In the genomic region with DNA sequence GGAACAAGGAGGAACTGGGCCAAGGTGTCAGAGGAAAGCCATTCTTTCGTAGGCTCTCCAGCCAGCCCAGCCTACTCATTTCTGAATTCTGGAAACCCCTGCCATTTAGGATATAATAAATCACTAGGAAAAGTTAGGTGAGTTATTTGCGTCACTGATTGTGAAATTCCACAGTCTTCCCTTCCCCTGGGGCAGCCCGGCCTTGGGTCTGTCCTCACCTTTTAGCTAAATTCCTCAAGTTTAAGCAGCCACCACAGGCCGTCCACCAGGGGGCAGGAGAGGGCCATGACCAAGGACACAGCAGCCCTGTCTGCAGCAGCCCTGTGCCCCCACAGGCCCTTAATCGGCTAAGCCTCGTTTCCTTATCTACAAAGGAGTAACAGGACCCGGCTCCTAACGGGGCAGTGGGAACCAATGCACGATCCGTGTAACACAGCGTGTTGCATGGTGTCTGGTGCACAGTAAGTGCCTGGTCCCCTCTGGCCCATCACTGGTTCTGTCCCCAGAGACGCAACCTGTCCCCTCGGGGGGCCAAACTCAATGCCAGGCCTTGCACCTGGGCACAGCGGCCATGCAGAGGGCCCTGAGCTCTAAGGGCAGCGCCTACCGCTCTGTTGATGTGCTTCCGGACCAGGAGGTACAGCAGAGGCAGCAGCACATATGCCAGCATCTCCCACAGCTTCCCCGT, we compare ENCODE assay signal across 1 cellular context.
TF ChIP-seq lines count a peak whose summit lies in the region.

No MANE protein-coding gene starts in this region.

TF ChIP-seq in HepG2, 621 proteins besides CTCF, POLR2A, EP300 and RAD21 (continued from another document and continues in another):
- TF ChIP-seq, protein P1, sequence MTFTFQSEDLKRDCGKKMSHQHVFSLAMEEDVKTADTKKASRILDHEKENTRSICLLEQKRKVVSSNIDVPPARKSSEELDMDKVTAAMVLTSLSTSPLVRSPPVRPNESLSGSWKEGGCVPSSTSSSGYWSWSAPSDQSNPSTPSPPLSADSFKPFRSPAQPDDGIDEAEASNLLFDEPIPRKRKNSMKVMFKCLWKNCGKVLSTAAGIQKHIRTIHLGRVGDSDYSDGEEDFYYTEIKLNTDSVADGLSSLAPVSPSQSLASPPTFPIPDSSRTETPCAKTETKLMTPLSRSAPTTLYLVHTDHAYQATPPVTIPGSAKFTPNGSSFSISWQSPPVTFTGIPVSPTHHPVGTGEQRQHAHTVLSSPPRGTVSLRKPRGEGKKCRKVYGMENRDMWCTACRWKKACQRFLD (CRISPR knock-in tag; IDR thresholded peaks at IDR 0.05; ENCODE audit: borderline replicate concordance), result 0 out of 2 replicates have a peak, but pooled peaks have one; percentile 67
- TF ChIP-seq ZBTB3 (CRISPR knock-in tag; IDR thresholded peaks at IDR 0.05; ENCODE audit: borderline replicate concordance, low read depth) (peak; percentile 45; the same call in 1 of the 2 replicates), ZNF607 (CRISPR knock-in tag; IDR thresholded peaks at IDR 0.05; ENCODE audit: borderline replicate concordance) (peak; percentile 66; the same call in 1 of the 2 replicates), HNRNPLL (IDR thresholded peaks at IDR 0.05; ENCODE audit: low read depth, low read length, poor library complexity, severe bottlenecking) (peak; percentile 35), ZSCAN29 (CRISPR knock-in tag; conservative IDR thresholded peaks at IDR 0.05) (peak; percentile 77; the same call in 1 of the 2 replicates), MIER2 (CRISPR knock-in tag; IDR thresholded peaks at IDR 0.05) (no peak), ZBTB8A (CRISPR knock-in tag; IDR thresholded peaks at IDR 0.05; ENCODE audit: borderline replicate concordance, low read depth) (no peak), ARNT (IDR thresholded peaks at IDR 0.05) (no peak), NFYC (CRISPR knock-in tag; IDR thresholded peaks at IDR 0.05) (no peak), YEATS2 (CRISPR knock-in tag; IDR thresholded peaks at IDR 0.05; ENCODE audit: borderline replicate concordance) (no peak), ZNF746 (CRISPR knock-in tag; IDR thresholded peaks at IDR 0.05) (0 out of 2 replicates have a peak, but pooled peaks have one; percentile 35), ZNF501 (CRISPR knock-in tag; IDR thresholded peaks at IDR 0.05) (peak; percentile 72; the same call in 1 of the 2 replicates), ZNF354B (CRISPR knock-in tag; IDR thresholded peaks at IDR 0.05) (no peak), MED1 (CRISPR knock-in tag; IDR thresholded peaks at IDR 0.05) (peak; percentile 52), ZNF33A (CRISPR knock-in tag; IDR thresholded peaks at IDR 0.05; ENCODE audit: borderline replicate concordance) (no peak), KMT2B (CRISPR knock-in tag; IDR thresholded peaks at IDR 0.05) (no peak), SOX13 (IDR thresholded peaks at IDR 0.05) (no peak), SOX13 (CRISPR knock-in tag; conservative IDR thresholded peaks at IDR 0.05 in 1 of 2, IDR thresholded peaks at IDR 0.05 in 1 of 2) (no peak; a peak in 1 of 4 replicates), ADNP (CRISPR knock-in tag; IDR thresholded peaks at IDR 0.05) (no peak), ZNF569 (CRISPR knock-in tag; IDR thresholded peaks at IDR 0.05; ENCODE audit: borderline replicate concordance) (no peak), MATR3 (CRISPR knock-in tag; IDR thresholded peaks at IDR 0.05) (no peak), SOX5 (CRISPR knock-in tag; IDR thresholded peaks at IDR 0.05; ENCODE audit: borderline replicate concordance) (peak; percentile 35; the same call in 1 of the 2 replicates), FIP1L1 (IDR thresholded peaks at IDR 0.05; ENCODE audit: borderline replicate concordance, insufficient read depth, low read depth, low read length) (no peak), ZNF101 (CRISPR knock-in tag; IDR thresholded peaks at IDR 0.05; ENCODE audit: borderline replicate concordance, low read depth) (no peak), ZFY (CRISPR knock-in tag; IDR thresholded peaks at IDR 0.05) (peak; percentile 50; the same call in 1 of the 2 replicates), KLF9 (CRISPR knock-in tag; IDR thresholded peaks at IDR 0.05; ENCODE audit: low read depth) (no peak), MEIS1 (CRISPR knock-in tag; IDR thresholded peaks at IDR 0.05; ENCODE audit: borderline replicate concordance) (0 out of 2 replicates have a peak, but pooled peaks have one; percentile 40), EED (CRISPR knock-in tag; IDR thresholded peaks at IDR 0.05) (no peak)
- TF ChIP-seq, protein P2, sequence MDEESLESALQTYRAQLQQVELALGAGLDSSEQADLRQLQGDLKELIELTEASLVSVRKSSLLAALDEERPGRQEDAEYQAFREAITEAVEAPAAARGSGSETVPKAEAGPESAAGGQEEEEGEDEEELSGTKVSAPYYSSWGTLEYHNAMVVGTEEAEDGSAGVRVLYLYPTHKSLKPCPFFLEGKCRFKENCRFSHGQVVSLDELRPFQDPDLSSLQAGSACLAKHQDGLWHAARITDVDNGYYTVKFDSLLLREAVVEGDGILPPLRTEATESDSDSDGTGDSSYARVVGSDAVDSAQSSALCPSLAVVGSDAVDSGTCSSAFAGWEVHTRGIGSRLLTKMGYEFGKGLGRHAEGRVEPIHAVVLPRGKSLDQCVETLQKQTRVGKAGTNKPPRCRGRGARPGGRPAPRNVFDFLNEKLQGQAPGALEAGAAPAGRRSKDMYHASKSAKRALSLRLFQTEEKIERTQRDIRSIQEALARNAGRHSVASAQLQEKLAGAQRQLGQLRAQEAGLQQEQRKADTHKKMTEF (CRISPR knock-in tag; IDR thresholded peaks at IDR 0.05), result peak; percentile 62; the same call in 1 of the 2 replicates
- TF ChIP-seq, protein P3, sequence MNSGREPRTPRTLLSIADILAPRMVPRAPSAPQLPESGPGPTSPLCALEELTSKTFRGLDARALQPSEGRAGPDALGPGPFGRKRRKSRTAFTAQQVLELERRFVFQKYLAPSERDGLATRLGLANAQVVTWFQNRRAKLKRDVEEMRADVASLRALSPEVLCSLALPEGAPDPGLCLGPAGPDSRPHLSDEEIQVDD (CRISPR knock-in tag; IDR thresholded peaks at IDR 0.05; ENCODE audit: borderline replicate concordance), result no peak
- TF ChIP-seq, protein P4, sequence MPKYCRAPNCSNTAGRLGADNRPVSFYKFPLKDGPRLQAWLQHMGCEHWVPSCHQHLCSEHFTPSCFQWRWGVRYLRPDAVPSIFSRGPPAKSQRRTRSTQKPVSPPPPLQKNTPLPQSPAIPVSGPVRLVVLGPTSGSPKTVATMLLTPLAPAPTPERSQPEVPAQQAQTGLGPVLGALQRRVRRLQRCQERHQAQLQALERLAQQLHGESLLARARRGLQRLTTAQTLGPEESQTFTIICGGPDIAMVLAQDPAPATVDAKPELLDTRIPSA (CRISPR knock-in tag; IDR thresholded peaks at IDR 0.05; ENCODE audit: borderline replicate concordance), result peak; percentile 48; the same call in 1 of the 2 replicates
- TF ChIP-seq, protein P5, sequence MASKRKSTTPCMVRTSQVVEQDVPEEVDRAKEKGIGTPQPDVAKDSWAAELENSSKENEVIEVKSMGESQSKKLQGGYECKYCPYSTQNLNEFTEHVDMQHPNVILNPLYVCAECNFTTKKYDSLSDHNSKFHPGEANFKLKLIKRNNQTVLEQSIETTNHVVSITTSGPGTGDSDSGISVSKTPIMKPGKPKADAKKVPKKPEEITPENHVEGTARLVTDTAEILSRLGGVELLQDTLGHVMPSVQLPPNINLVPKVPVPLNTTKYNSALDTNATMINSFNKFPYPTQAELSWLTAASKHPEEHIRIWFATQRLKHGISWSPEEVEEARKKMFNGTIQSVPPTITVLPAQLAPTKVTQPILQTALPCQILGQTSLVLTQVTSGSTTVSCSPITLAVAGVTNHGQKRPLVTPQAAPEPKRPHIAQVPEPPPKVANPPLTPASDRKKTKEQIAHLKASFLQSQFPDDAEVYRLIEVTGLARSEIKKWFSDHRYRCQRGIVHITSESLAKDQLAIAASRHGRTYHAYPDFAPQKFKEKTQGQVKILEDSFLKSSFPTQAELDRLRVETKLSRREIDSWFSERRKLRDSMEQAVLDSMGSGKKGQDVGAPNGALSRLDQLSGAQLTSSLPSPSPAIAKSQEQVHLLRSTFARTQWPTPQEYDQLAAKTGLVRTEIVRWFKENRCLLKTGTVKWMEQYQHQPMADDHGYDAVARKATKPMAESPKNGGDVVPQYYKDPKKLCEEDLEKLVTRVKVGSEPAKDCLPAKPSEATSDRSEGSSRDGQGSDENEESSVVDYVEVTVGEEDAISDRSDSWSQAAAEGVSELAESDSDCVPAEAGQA (IDR thresholded peaks at IDR 0.05; ENCODE audit: low read depth), result no peak
- TF ChIP-seq, protein P5 (CRISPR knock-in tag; IDR thresholded peaks at IDR 0.05; ENCODE audit: borderline replicate concordance), result no peak
- TF ChIP-seq, protein P6, sequence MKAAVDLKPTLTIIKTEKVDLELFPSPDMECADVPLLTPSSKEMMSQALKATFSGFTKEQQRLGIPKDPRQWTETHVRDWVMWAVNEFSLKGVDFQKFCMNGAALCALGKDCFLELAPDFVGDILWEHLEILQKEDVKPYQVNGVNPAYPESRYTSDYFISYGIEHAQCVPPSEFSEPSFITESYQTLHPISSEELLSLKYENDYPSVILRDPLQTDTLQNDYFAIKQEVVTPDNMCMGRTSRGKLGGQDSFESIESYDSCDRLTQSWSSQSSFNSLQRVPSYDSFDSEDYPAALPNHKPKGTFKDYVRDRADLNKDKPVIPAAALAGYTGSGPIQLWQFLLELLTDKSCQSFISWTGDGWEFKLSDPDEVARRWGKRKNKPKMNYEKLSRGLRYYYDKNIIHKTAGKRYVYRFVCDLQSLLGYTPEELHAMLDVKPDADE (CRISPR knock-in tag; IDR thresholded peaks at IDR 0.05), result no peak
- TF ChIP-seq, protein P7, sequence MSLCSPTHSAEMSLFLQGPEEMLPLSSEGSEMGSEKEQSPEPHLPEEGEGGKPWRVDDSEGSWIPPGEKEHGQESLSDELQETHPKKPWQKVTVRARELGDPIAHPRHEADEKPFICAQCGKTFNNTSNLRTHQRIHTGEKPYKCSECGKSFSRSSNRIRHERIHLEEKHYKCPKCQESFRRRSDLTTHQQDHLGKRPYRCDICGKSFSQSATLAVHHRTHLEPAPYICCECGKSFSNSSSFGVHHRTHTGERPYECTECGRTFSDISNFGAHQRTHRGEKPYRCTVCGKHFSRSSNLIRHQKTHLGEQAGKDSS (CRISPR knock-in tag; IDR thresholded peaks at IDR 0.05; ENCODE audit: borderline replicate concordance, low read depth), result peak; percentile 78; the same call in 1 of the 2 replicates
- TF ChIP-seq, protein P8, sequence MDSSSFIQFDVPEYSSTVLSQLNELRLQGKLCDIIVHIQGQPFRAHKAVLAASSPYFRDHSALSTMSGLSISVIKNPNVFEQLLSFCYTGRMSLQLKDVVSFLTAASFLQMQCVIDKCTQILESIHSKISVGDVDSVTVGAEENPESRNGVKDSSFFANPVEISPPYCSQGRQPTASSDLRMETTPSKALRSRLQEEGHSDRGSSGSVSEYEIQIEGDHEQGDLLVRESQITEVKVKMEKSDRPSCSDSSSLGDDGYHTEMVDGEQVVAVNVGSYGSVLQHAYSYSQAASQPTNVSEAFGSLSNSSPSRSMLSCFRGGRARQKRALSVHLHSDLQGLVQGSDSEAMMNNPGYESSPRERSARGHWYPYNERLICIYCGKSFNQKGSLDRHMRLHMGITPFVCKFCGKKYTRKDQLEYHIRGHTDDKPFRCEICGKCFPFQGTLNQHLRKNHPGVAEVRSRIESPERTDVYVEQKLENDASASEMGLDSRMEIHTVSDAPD (CRISPR knock-in tag; IDR thresholded peaks at IDR 0.05), result no peak
- TF ChIP-seq, protein P9, sequence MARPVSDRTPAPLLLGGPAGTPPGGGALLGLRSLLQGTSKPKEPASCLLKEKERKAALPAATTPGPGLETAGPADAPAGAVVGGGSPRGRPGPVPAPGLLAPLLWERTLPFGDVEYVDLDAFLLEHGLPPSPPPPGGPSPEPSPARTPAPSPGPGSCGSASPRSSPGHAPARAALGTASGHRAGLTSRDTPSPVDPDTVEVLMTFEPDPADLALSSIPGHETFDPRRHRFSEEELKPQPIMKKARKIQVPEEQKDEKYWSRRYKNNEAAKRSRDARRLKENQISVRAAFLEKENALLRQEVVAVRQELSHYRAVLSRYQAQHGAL (CRISPR knock-in tag; IDR thresholded peaks at IDR 0.05; ENCODE audit: not compliant biosample characterization), result no peak
- TF ChIP-seq, protein P10, sequence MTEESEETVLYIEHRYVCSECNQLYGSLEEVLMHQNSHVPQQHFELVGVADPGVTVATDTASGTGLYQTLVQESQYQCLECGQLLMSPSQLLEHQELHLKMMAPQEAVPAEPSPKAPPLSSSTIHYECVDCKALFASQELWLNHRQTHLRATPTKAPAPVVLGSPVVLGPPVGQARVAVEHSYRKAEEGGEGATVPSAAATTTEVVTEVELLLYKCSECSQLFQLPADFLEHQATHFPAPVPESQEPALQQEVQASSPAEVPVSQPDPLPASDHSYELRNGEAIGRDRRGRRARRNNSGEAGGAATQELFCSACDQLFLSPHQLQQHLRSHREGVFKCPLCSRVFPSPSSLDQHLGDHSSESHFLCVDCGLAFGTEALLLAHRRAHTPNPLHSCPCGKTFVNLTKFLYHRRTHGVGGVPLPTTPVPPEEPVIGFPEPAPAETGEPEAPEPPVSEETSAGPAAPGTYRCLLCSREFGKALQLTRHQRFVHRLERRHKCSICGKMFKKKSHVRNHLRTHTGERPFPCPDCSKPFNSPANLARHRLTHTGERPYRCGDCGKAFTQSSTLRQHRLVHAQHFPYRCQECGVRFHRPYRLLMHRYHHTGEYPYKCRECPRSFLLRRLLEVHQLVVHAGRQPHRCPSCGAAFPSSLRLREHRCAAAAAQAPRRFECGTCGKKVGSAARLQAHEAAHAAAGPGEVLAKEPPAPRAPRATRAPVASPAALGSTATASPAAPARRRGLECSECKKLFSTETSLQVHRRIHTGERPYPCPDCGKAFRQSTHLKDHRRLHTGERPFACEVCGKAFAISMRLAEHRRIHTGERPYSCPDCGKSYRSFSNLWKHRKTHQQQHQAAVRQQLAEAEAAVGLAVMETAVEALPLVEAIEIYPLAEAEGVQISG (CRISPR knock-in tag; IDR thresholded peaks at IDR 0.05), result peak; percentile 21; the same call in 1 of the 2 replicates
- TF ChIP-seq, protein P11, sequence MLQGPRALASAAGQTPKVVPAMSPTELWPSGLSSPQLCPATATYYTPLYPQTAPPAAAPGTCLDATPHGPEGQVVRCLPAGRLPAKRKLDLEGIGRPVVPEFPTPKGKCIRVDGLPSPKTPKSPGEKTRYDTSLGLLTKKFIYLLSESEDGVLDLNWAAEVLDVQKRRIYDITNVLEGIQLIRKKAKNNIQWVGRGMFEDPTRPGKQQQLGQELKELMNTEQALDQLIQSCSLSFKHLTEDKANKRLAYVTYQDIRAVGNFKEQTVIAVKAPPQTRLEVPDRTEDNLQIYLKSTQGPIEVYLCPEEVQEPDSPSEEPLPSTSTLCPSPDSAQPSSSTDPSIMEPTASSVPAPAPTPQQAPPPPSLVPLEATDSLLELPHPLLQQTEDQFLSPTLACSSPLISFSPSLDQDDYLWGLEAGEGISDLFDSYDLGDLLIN (CRISPR knock-in tag; IDR thresholded peaks at IDR 0.05; ENCODE audit: borderline replicate concordance), result no peak
